ENCODE assay signal across 35 cellular contexts in the genomic region with DNA sequence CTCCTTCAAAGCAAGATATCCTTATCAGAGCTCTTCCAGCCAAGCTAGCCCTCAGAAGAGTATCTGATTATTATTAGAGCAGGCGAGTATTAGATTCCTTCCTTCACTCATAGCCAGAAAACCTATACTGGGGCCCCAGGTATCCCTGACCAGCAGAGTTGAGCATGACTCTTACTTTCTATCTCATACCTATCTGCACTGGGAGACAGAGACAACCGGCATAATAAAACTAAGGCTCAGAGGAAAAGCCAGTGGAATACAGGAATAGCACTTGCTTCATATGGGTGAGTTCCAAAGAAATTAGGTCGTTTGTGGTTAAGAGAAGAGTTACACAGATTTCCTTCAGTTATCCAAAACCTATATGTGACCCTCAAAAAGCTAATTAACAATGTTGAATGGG. TPM values are rescaled to one million over a fixed set of nuclear protein-coding genes. Genes with fewer than 3 reads are reported as not detected.
"Had no signal": no experiment of that assay in that cellular context is flagged by ENCODE, and none has a peak within 500 bp of the region (broad histone marks: within the 10 kb centered on the region; RNA-seq: fewer than 3 reads in every experiment).

No MANE protein-coding gene starts in this region.

- H3K36me3 ChIP-seq: ascending aorta, brain microvascular endothelial cell, breast epithelium, WERI-Rb-1 had no signal

- H3K4me1 ChIP-seq: ascending aorta, body of pancreas, breast epithelium had no signal

- H3K9me3 ChIP-seq: ascending aorta, body of pancreas, breast epithelium had no signal

- H3K27me3 ChIP-seq: ascending aorta, body of pancreas, brain microvascular endothelial cell, breast epithelium had no signal

- H3K27ac ChIP-seq: ascending aorta, body of pancreas, brain microvascular endothelial cell, breast epithelium, WERI-Rb-1 had no signal

- H3K4me3 ChIP-seq: ascending aorta, body of pancreas, breast epithelium had no signal

- DNase-seq: activated CD4-positive, alpha-beta memory T cell treated with anti-CD3 and anti-CD28 coated beads, Interleukin-2, amount 10 ng/mL, durations not matched to agents 7 days and 5 days; activated CD4-positive, alpha-beta T cell treated with anti-CD3 and anti-CD28 coated beads for 1 hour; activated CD4-positive, alpha-beta T cell treated with anti-CD3 and anti-CD28 coated beads for 36 hours; activated CD4-positive, alpha-beta T cell treated with anti-CD3 and anti-CD28 coated beads for 48 hours; activated CD4-positive, alpha-beta T cell treated with anti-CD3 and anti-CD28 coated beads, Interleukin-2, amount 10 ng/mL, durations not matched to agents 7 days and 5 days; activated CD4-positive, alpha-beta T cell treated with anti-CD3 and anti-CD28 coated beads, Interleukin-2, amount 50 U/mL, for 48 hours; activated CD4-positive, CD25-positive, alpha-beta regulatory T cell; activated CD8-positive, alpha-beta memory T cell treated with anti-CD3 and anti-CD28 coated beads for 24 hours; activated CD8-positive, alpha-beta memory T cell treated with anti-CD3 and anti-CD28 coated beads, Interleukin-2, amount 10 ng/mL, durations not matched to agents 7 days and 5 days; activated CD8-positive, alpha-beta memory T cell treated with anti-CD3 and anti-CD28 coated beads, Interleukin-2, amount 50 U/mL, for 48 hours; activated CD8-positive, alpha-beta T cell treated with anti-CD3 and anti-CD28 coated beads, Interleukin-2, amount 10 ng/mL, durations not matched to agents 7 days and 5 days; activated effector memory CD4-positive, alpha-beta T cell treated with Interleukin-2 at 50 U/mL for 16 hours; activated gamma-delta T cell; activated naive CD4-positive, alpha-beta T cell treated with anti-CD3 and anti-CD28 coated beads, Interleukin-2, amount 10 ng/mL, durations not matched to agents 7 days and 5 days; activated naive CD4-positive, alpha-beta T cell treated with Interleukin-2 at 50 U/mL for 16 hours; activated naive CD8-positive, alpha-beta T cell treated with anti-CD3 and anti-CD28 coated beads, Interleukin-2, amount 10 ng/mL, durations not matched to agents 7 days and 5 days; activated naive CD8-positive, alpha-beta T cell treated with anti-CD3 and anti-CD28 coated beads, Interleukin-2, amount 50 U/mL, for 24 hours; activated T-cell treated with anti-CD3 and anti-CD28 coated beads, Interleukin-2, amount 50 U/mL, for 24 hours; activated T-cell treated with anti-CD3 and anti-CD28 coated beads, Interleukin-2, amount 50 U/mL, for 48 hours; amygdala; anterior cingulate cortex; body of pancreas; brain microvascular endothelial cell; central memory CD4-positive, alpha-beta T cell; T-helper 1 cell; T-helper 2 cell; T-helper 9 cell; WERI-Rb-1 had no signal

RNA-seq across cellular contexts. Expression of a gene that starts 41.8 kb away (rescaled TPM):
- total RNA-seq: activated CD4-positive, alpha-beta memory T cell treated with anti-CD3 and anti-CD28 coated beads, Interleukin-2, amount 10 ng/mL, durations not matched to agents 7 days and 5 days; activated CD4-positive, alpha-beta T cell treated with anti-CD3 and anti-CD28 coated beads for 36 hours; activated CD4-positive, alpha-beta T cell treated with anti-CD3 and anti-CD28 coated beads, Interleukin-2, amount 10 ng/mL, durations not matched to agents 7 days and 5 days; activated CD8-positive, alpha-beta memory T cell treated with anti-CD3 and anti-CD28 coated beads, Interleukin-2, amount 10 ng/mL, durations not matched to agents 7 days and 5 days; activated CD8-positive, alpha-beta T cell treated with anti-CD3 and anti-CD28 coated beads, Interleukin-2, amount 10 ng/mL, durations not matched to agents 7 days and 5 days; activated naive CD8-positive, alpha-beta T cell treated with anti-CD3 and anti-CD28 coated beads, Interleukin-2, amount 10 ng/mL, durations not matched to agents 7 days and 5 days; activated T-helper 2 cell treated with anti-CD3 and anti-CD28 coated beads, Interferon-gamma antibody, Interleukin-2, Interleukin-4, amounts not matched to agents 10 μg/mL and 5 μg/mL and 100 μg/mL, durations not matched to agents 14 hours and 24 hours and 36 hours; ascending aorta; body of pancreas; breast epithelium; cardiac septum; cerebellum; WTC11 had no signal
- polyA plus RNA-seq: adipose tissue had no signal

RNA-seq across cellular contexts. Expression of a gene that starts 42.6 kb away (rescaled TPM):
- total RNA-seq: activated CD4-positive, alpha-beta memory T cell treated with anti-CD3 and anti-CD28 coated beads, Interleukin-2, amount 10 ng/mL, durations not matched to agents 7 days and 5 days; activated CD4-positive, alpha-beta T cell treated with anti-CD3 and anti-CD28 coated beads for 36 hours; activated CD4-positive, alpha-beta T cell treated with anti-CD3 and anti-CD28 coated beads, Interleukin-2, amount 10 ng/mL, durations not matched to agents 7 days and 5 days; activated CD8-positive, alpha-beta memory T cell treated with anti-CD3 and anti-CD28 coated beads, Interleukin-2, amount 10 ng/mL, durations not matched to agents 7 days and 5 days; activated CD8-positive, alpha-beta T cell treated with anti-CD3 and anti-CD28 coated beads, Interleukin-2, amount 10 ng/mL, durations not matched to agents 7 days and 5 days; activated naive CD8-positive, alpha-beta T cell treated with anti-CD3 and anti-CD28 coated beads, Interleukin-2, amount 10 ng/mL, durations not matched to agents 7 days and 5 days; activated T-helper 2 cell treated with anti-CD3 and anti-CD28 coated beads, Interferon-gamma antibody, Interleukin-2, Interleukin-4, amounts not matched to agents 10 μg/mL and 5 μg/mL and 100 μg/mL, durations not matched to agents 14 hours and 24 hours and 36 hours had no signal
- polyA plus RNA-seq: adipose tissue had no signal
